10 cellular contexts compared by ENCODE assay signal in genomic region chr19:41927810-41928192, GRCh38. TPM values are rescaled to one million over a fixed set of nuclear protein-coding genes. Genes with fewer than 3 reads are reported as not detected.
DNase-seq lines count a peak whose midpoint lies in the region; ATAC-seq and TF ChIP-seq lines count a peak whose summit lies in the region.
"Had no signal": no experiment of that assay in that cellular context is flagged by ENCODE, and none has a peak within 500 bp of the region (broad histone marks: within the 10 kb centered on the region; RNA-seq: fewer than 3 reads in every experiment).

No MANE protein-coding gene starts in this region.

- H3K27ac ChIP-seq in Karpas-422 (ENCODE audit: low read length), result peak overlapping the region; percentile 72
- H3K27ac ChIP-seq in foreskin keratinocyte, result no peak overlapping the region

- POLR2A ChIA-PET in BJ (lab: Charles Lee), result no interaction called here

- H3K27ac Mint-ChIP-seq in naive B cell, result peak overlapping the region in 2 of 6 donors; percentile 68 to 94

- ATAC-seq in naive B cell (ENCODE audit: low read depth in 2 of 2) (peak; percentile 25 to 26), HG02885 (IDR thresholded peaks at IDR 0.05; ENCODE audit: poor library complexity, unreplicated experiment) (no peak), foreskin keratinocyte (no peak)

- H3K9me3 ChIP-seq in Karpas-422 (ENCODE audit: low read length), result no peaks in the 10 kb centered on the region

- no peaks in the 10 kb centered on the region for H3K9me2 ChIP-seq in Karpas-422 (replicated peaks; ENCODE audit: insufficient read depth, low read length)

- no peak for TF ChIP-seq POLR2A in erythroblast (IDR thresholded peaks at IDR 0.05; ENCODE audit: low read length)

- peaks cover 38 to 44% (median 40%) of the 10 kb centered on the region in 3 donors for H3K4me1 Mint-ChIP-seq in naive B cell

- H3K36me3 Mint-ChIP-seq in naive B cell, result peaks cover 0 to 8% of the 10 kb centered on the region in 2 donors

- DNase-seq in BJ (ENCODE audit: low read depth), result no peak
- DNase-seq in Karpas-422, result peak; percentile 80
- no peak for DNase-seq in choroid plexus epithelial cell (ENCODE audit: low read depth)
- no peak for DNase-seq in naive B cell
- DNase-seq in foreskin keratinocyte, result no peak
- no peak for DNase-seq in NCI-H2196 (lab: John Stamatoyannopoulos, UW; ENCODE audit: unreplicated experiment)
- no peak for DNase-seq in erythroblast (lab: John Stamatoyannopoulos, UW)
- DNase-seq: amygdala, NCI-H2107 had no signal

- H3K4me3 ChIP-seq in BJ (ENCODE audit: low read depth, low read length), result peak overlapping the region; percentile 30
- H3K4me3 ChIP-seq in Karpas-422 (ENCODE audit: low read length), result peak overlapping the region; percentile 89
- H3K4me3 ChIP-seq in choroid plexus epithelial cell (ENCODE audit: low read depth, low read length), result peak overlapping the region; percentile 46

- H3K4me2 ChIP-seq in Karpas-422 (ENCODE audit: low read depth, low read length, poor library complexity, severe bottlenecking), result peak overlapping the region; percentile 94

- peaks cover 45% of the 10 kb centered on the region for H3K4me1 ChIP-seq in Karpas-422 (ENCODE audit: low read length)
- no peaks in the 10 kb centered on the region for H3K4me1 ChIP-seq in foreskin keratinocyte

- H2AFZ ChIP-seq in Karpas-422 (ENCODE audit: low read length), result no peak overlapping the region

- peaks cover 65% of the 10 kb centered on the region for H3K27me3 ChIP-seq in BJ (ENCODE audit: control insufficient read depth, insufficient read depth, low read length)
- no peaks in the 10 kb centered on the region for H3K27me3 ChIP-seq in Karpas-422 (ENCODE audit: low read length)
- peaks cover 95% of the 10 kb centered on the region for H3K27me3 ChIP-seq in foreskin keratinocyte

- TF ChIP-seq CTCF in BJ (IDR thresholded peaks at IDR 0.05; ENCODE audit: insufficient read depth, low read depth, low read length) (no peak), choroid plexus epithelial cell (conservative IDR thresholded peaks at IDR 0.05; ENCODE audit: low read depth, low read length) (no peak), foreskin keratinocyte (conservative IDR thresholded peaks at IDR 0.05) (no peak)

- no peaks in the 10 kb centered on the region for H4K20me1 ChIP-seq in Karpas-422 (ENCODE audit: insufficient read depth, low read depth, low read length)

- no peaks in the 10 kb centered on the region for H3K9me3 Mint-ChIP-seq in naive B cell

- H3K9ac ChIP-seq in Karpas-422 (ENCODE audit: low read length), result peak overlapping the region; percentile 91

- H3K79me2 ChIP-seq in Karpas-422 (ENCODE audit: low read length), result no peaks in the 10 kb centered on the region

- H3K4me3 Mint-ChIP-seq in naive B cell, result peak overlapping the region in 5 of 8 donors; percentile 84 to 91 (median 91)

- CTCF ChIA-PET in BJ (lab: Yijun Ruan, JAX), result interaction anchor here (0.6 to 1.3 kb wide), 3 partner anchors 10 to 1292 kb away, joined by 3 to 5 read pairs (median 4); no protein-coding TSS in a partner anchor

- H3K36me3 ChIP-seq in BJ (ENCODE audit: control insufficient read depth, insufficient read depth, low read length) (no peaks in the 10 kb centered on the region), Karpas-422 (ENCODE audit: insufficient read depth, low read length) (no peaks in the 10 kb centered on the region)

- H3K27me3 Mint-ChIP-seq in naive B cell, result peaks cover 7 to 10% (median 10%) of the 10 kb centered on the region in 3 donors

RNA-seq across cellular contexts. Expression of gene ERFL, which starts 0.4 kb away (rescaled TPM):
- polyA plus RNA-seq in BJ (2011; rRNA removed), result 0.04 TPM in 2 replicates
- not detected in 2 replicates for polyA minus RNA-seq in BJ (2011; rRNA and poly(A)+ RNA removed)
- total RNA-seq in Karpas-422 (2014; rRNA removed; shearing (Covaris generic); ENCODE audit: low replicate concordance), result 3.8 and 5.5 TPM in 2 replicates
- polyA plus RNA-seq in naive B cell (ENCODE audit: low read depth in 6 of 6), result not detected
- total RNA-seq in foreskin keratinocyte, result not detected in 2 replicates
- polyA plus RNA-seq in foreskin keratinocyte, result 0.03 and 0.08 TPM in 2 replicates

RNA-seq across cellular contexts. Expression of gene RABAC1, which starts 31.3 kb away (rescaled TPM):
- 302 and 361 TPM in 2 replicates for polyA plus RNA-seq in BJ (2011; rRNA removed)
- polyA minus RNA-seq in BJ (2011; rRNA and poly(A)+ RNA removed), result 80.2 and 104 TPM in 2 replicates
- total RNA-seq in Karpas-422 (2014; rRNA removed; shearing (Covaris generic); ENCODE audit: low replicate concordance), result 270 and 367 TPM in 2 replicates
- polyA plus RNA-seq in naive B cell (ENCODE audit: low read depth in 6 of 6), result 100 to 1,000 TPM; 218 to 268 (median 245) TPM
- 155 and 188 TPM in 2 replicates for total RNA-seq in foreskin keratinocyte
- 212 and 326 TPM in 2 replicates for polyA plus RNA-seq in foreskin keratinocyte

RNA-seq across cellular contexts. Expression of gene ARHGEF1, which starts 44.8 kb away (rescaled TPM):
- polyA plus RNA-seq in BJ (2011; rRNA removed) (24.4 and 41.0 TPM in 2 replicates), naive B cell (ENCODE audit: low read depth in 6 of 6) (100 to 1,000 TPM; 110 to 220 (median 122) TPM), foreskin keratinocyte (114 and 135 TPM in 2 replicates)
- polyA minus RNA-seq in BJ (2011; rRNA and poly(A)+ RNA removed), result 19.2 and 22.2 TPM in 2 replicates
- total RNA-seq in Karpas-422 (2014; rRNA removed; shearing (Covaris generic); ENCODE audit: low replicate concordance), result 136 and 137 TPM in 2 replicates
- 85.1 and 85.6 TPM in 2 replicates for total RNA-seq in foreskin keratinocyte

RNA-seq across cellular contexts. Expression of gene CD79A, which starts 50.7 kb away (rescaled TPM):
- polyA plus RNA-seq in BJ (2011; rRNA removed) (0.17 and 0.37 TPM in 2 replicates), naive B cell (ENCODE audit: low read depth in 6 of 6) (1,000 to 10,000 TPM; 3,426 to 4,601 (median 4,008) TPM), foreskin keratinocyte (0.17 and 0.30 TPM in 2 replicates)
- polyA minus RNA-seq in BJ (2011; rRNA and poly(A)+ RNA removed), result 0.21 TPM in 1 of 2 replicates, not detected in the other
- 970 and 1,036 TPM in 2 replicates for total RNA-seq in Karpas-422 (2014; rRNA removed; shearing (Covaris generic); ENCODE audit: low replicate concordance)
- total RNA-seq in foreskin keratinocyte, result 0.11 and 0.20 TPM in 2 replicates

Comparison
In these comparisons a context has a peak if more than half of its experiments do, and no peak if none do; other contexts are left out.
1. H3K4me3 ChIP-seq: peak in every context shown above with its lines; median percentile 89 in Karpas-422; 46 in choroid plexus epithelial cell; 30 in BJ.
2. ATAC-seq: peak in naive B cell (2 of 2); none in HG02885 (single experiment) and foreskin keratinocyte (single experiment).